In the genomic region with DNA sequence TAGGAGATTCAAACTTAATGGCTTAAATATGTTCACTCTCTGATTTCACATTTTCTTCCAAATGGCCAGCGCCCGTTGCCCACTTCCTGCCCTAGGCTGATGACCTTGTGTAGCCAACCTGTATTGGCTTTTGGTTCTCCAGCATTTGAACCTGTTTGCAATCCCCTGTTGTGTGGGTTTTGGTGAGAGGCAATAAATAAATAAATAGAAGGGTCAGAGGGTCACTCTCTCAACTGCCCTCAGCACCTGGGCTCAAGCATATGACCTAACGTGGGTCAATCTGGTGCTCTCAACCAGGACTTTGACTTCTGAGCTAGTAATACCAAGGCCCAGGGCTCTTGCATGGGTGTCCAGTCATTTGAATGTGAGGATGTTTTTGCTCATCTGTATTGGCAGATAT, we compare ENCODE assay signal across 17 cellular contexts. TPM values are rescaled to one million over a fixed set of nuclear protein-coding genes. Genes with fewer than 3 reads are reported as not detected.
DNase-seq lines count a peak whose midpoint lies in the region; ATAC-seq and TF ChIP-seq lines count a peak whose summit lies in the region.
"Had no signal": no experiment of that assay in that cellular context is flagged by ENCODE, and none has a peak within 500 bp of the region (broad histone marks: within the 10 kb centered on the region; RNA-seq: fewer than 3 reads in every experiment).

No MANE protein-coding gene starts in this region.

- peaks cover 10 to 16% (median 13%) of the 10 kb centered on the region in 5 donors for H3K36me3 ChIP-seq in subcutaneous abdominal adipose tissue (ENCODE audit: control insufficient read depth in 5 of 5, insufficient read depth in 5 of 5, low read length in 5 of 5)

- intact Hi-C loops in activated B cell treated with CpG ODN at 0.5 μM for 24 hours (cut with micrococcal nuclease): loop anchor here (10.0 kb wide), 1 partner anchor 384 kb away; no protein-coding TSS in a partner anchor

- H3K4me1 ChIP-seq in subcutaneous abdominal adipose tissue (ENCODE audit: control insufficient read depth in 5 of 5, insufficient read depth in 5 of 5, low read length in 5 of 5): peaks cover 6 to 35% (median 29%) of the 10 kb centered on the region in 5 donors

- H3K4me1 Mint-ChIP-seq in activated naive CD4-positive, alpha-beta T cell treated with anti-CD3 and anti-CD28 coated beads, Interleukin-2, amount 50 U/mL, for 24 hours: peaks cover 60% of the 10 kb centered on the region
- H3K4me1 Mint-ChIP-seq in activated B cell treated with CpG ODN at 0.5 μM for 24 hours: peaks cover 47% of the 10 kb centered on the region

- H3K9ac ChIP-seq in subcutaneous abdominal adipose tissue (ENCODE audit: low read length in 5 of 5): no peak overlapping the region

- H3K27me3 Mint-ChIP-seq in activated naive CD4-positive, alpha-beta T cell treated with anti-CD3 and anti-CD28 coated beads, Interleukin-2, amount 50 U/mL, for 24 hours: no peaks in the 10 kb centered on the region
- H3K27me3 Mint-ChIP-seq in activated B cell treated with CpG ODN at 0.5 μM for 24 hours: no peaks in the 10 kb centered on the region

- no peak for TF ChIP-seq CTCF in activated B cell treated with CpG ODN at 0.5 μM for 24 hours (IDR thresholded peaks at IDR 0.05)

- DNase-seq in activated naive CD4-positive, alpha-beta T cell treated with anti-CD3 and anti-CD28 coated beads, Interleukin-2, amount 50 U/mL, for 72 hours (ENCODE audit: low spot score in 2 of 2): no peak
- DNase-seq in activated B cell treated with CpG ODN at 0.5 μM for 24 hours (no peak), islet precursor cell (peak; percentile 24), RPMI8226 (no peak), amniotic stem cell (lab: John Stamatoyannopoulos, UW) (no peak)
- DNase-seq: activated CD8-positive, alpha-beta memory T cell treated with anti-CD3 and anti-CD28 coated beads, Interleukin-2, amount 50 U/mL, for 4 hours; foreskin keratinocyte; H7; NCI-H2081; NCI-H774; stimulated activated CD4-positive, alpha-beta T cell treated with anti-CD3 and anti-CD28 coated beads, Interleukin-15, amount 100 ng/mL, for 24 hours had no signal

- no peaks in the 10 kb centered on the region for H3K9me3 ChIP-seq in subcutaneous abdominal adipose tissue (ENCODE audit: control insufficient read depth in 5 of 5, low read length in 5 of 5)
- H3K9me3 ChIP-seq: prostate gland, tibial artery had no signal

- peaks cover 21% of the 10 kb centered on the region for H3K36me3 Mint-ChIP-seq in activated naive CD4-positive, alpha-beta T cell treated with anti-CD3 and anti-CD28 coated beads, Interleukin-2, amount 50 U/mL, for 24 hours
- peaks cover 33% of the 10 kb centered on the region in 2 donors for H3K36me3 Mint-ChIP-seq in activated naive CD4-positive, alpha-beta T cell treated with anti-CD3 and anti-CD28 coated beads, Interleukin-2, amount 50 U/mL, for 72 hours
- H3K36me3 Mint-ChIP-seq in activated B cell treated with CpG ODN at 0.5 μM for 24 hours (ENCODE audit: low read depth): peaks cover 29% of the 10 kb centered on the region

- CTCF ChIA-PET in activated B cell treated with CpG ODN at 0.5 μM for 24 hours (lab: Charles Lee): interaction anchor here (0.9 to 11.2 kb wide), 3 partner anchors 62 to 234 kb away, joined by 3 to 519 read pairs (median 8); a partner anchor contains a TSS

- H3K27ac Mint-ChIP-seq in activated naive CD4-positive, alpha-beta T cell treated with anti-CD3 and anti-CD28 coated beads, Interleukin-2, amount 50 U/mL, for 24 hours: peak overlapping the region; percentile 87
- H3K27ac Mint-ChIP-seq in activated naive CD4-positive, alpha-beta T cell treated with anti-CD3 and anti-CD28 coated beads, Interleukin-2, amount 50 U/mL, for 72 hours: peak overlapping the region in 1 of 2 donors; percentile 99
- H3K27ac Mint-ChIP-seq in activated B cell treated with CpG ODN at 0.5 μM for 24 hours: peak overlapping the region; percentile 47

- H3K9me3 Mint-ChIP-seq in activated naive CD4-positive, alpha-beta T cell treated with anti-CD3 and anti-CD28 coated beads, Interleukin-2, amount 50 U/mL, for 24 hours: no peaks in the 10 kb centered on the region
- H3K9me3 Mint-ChIP-seq in activated naive CD4-positive, alpha-beta T cell treated with anti-CD3 and anti-CD28 coated beads, Interleukin-2, amount 50 U/mL, for 72 hours: no peaks in the 10 kb centered on the region
- H3K9me3 Mint-ChIP-seq in activated B cell treated with CpG ODN at 0.5 μM for 24 hours: no peaks in the 10 kb centered on the region

- H3K27me3 ChIP-seq in subcutaneous abdominal adipose tissue (ENCODE audit: control insufficient read depth in 5 of 5, insufficient read depth in 4 of 5, low read length in 5 of 5): no peaks in the 10 kb centered on the region
- H3K27me3 ChIP-seq: foreskin keratinocyte, tibial artery had no signal

- H3K4me3 Mint-ChIP-seq in activated naive CD4-positive, alpha-beta T cell treated with anti-CD3 and anti-CD28 coated beads, Interleukin-2, amount 50 U/mL, for 24 hours: peak overlapping the region; percentile 78
- H3K4me3 Mint-ChIP-seq in activated B cell treated with CpG ODN at 0.5 μM for 24 hours: no peak overlapping the region

- H3K27ac ChIP-seq in subcutaneous abdominal adipose tissue (ENCODE audit: low read depth, low read length): peak overlapping the region; percentile 99
- H3K27ac ChIP-seq: foreskin keratinocyte, prostate gland, tibial artery had no signal

- no peak for ATAC-seq in activated naive CD4-positive, alpha-beta T cell treated with anti-CD3 and anti-CD28 coated beads, Interleukin-2, amount 50 U/mL, for 72 hours
- ATAC-seq in activated B cell treated with CpG ODN at 0.5 μM for 24 hours (ENCODE audit: low read depth): no peak
- ATAC-seq in GM18861 (IDR thresholded peaks at IDR 0.05; ENCODE audit: unreplicated experiment): no peak
- ATAC-seq: foreskin keratinocyte, Right ventricle myocardium inferior had no signal

- POLR2A ChIA-PET in activated B cell treated with CpG ODN at 0.5 μM for 24 hours (lab: Charles Lee): interaction anchor here (0.6 to 13.9 kb wide), 2 partner anchors 60 to 370 kb away, joined by 3 to 1329 read pairs; a partner anchor contains a TSS

- H3K4me3 ChIP-seq in subcutaneous abdominal adipose tissue (ENCODE audit: low read depth in 1 of 5, low read length in 5 of 5): no peak overlapping the region
- H3K4me3 ChIP-seq: prostate gland, tibial artery had no signal

RNA-seq across cellular contexts. Expression of a gene that starts 1.8 kb away (rescaled TPM):
- total RNA-seq in activated naive CD4-positive, alpha-beta T cell treated with anti-CD3 and anti-CD28 coated beads, Interleukin-2, amount 50 U/mL, for 72 hours: 100 to 1,000 TPM; 146 to 182 TPM
- 183 and 217 TPM in 2 replicates for total RNA-seq in activated B cell treated with CpG ODN at 0.5 μM for 24 hours
